ENCODE assay signal across 8 cellular contexts in genomic region chr17:55717898-55718735, GRCh38. TPM values are rescaled to one million over a fixed set of nuclear protein-coding genes. Genes with fewer than 3 reads are reported as not detected.
A peak's percentile ranks its signal among the peaks of the same experiment; 100 is the strongest.
DNase-seq lines count a peak whose midpoint lies in the region; ATAC-seq and TF ChIP-seq lines count a peak whose summit lies in the region.

No MANE protein-coding gene starts in this region.

- no peaks in the 10 kb centered on the region for H3F3A ChIP-seq in GM23338 (replicated peaks; ENCODE audit: low read depth)

- no peaks in the 10 kb centered on the region for H3K4me1 ChIP-seq in CD4-positive, alpha-beta memory T cell (ENCODE audit: insufficient read depth, low read length)
- H3K4me1 ChIP-seq in GM23338 (ENCODE audit: insufficient read depth) (peaks cover 18% of the 10 kb centered on the region; the same call in 1 of the 2 replicates), lower lobe of right lung (no peaks in the 10 kb centered on the region)

- no peaks in the 10 kb centered on the region for H3K36me3 Mint-ChIP-seq in CD4-positive, alpha-beta memory T cell
- no peaks in the 10 kb centered on the region for H3K36me3 Mint-ChIP-seq in GM23338 (ENCODE audit: low read depth)

- no peaks in the 10 kb centered on the region for H3K36me3 ChIP-seq in CD4-positive, alpha-beta memory T cell (ENCODE audit: insufficient read depth, low read length)
- H3K36me3 ChIP-seq in GM23338 (ENCODE audit: insufficient read depth) (no peaks in the 10 kb centered on the region), lower lobe of right lung (peaks cover 9% of the 10 kb centered on the region)

- no peak overlapping the region for H3K4me3 ChIP-seq in CD4-positive, alpha-beta memory T cell (ENCODE audit: low read length in 2 of 2)
- no peak overlapping the region for H3K4me3 ChIP-seq in GM23338
- no peak overlapping the region for H3K4me3 ChIP-seq in lower lobe of right lung

- CTCF ChIA-PET in CD4-positive, alpha-beta memory T cell (lab: Charles Lee; ENCODE audit: partially characterized antibody), result interaction anchor here (0.7 to 5.3 kb wide), 25 partner anchors 8 to 370 kb away, joined by 3 to 58 read pairs (median 4); no protein-coding TSS in a partner anchor

- POLR2A ChIA-PET in CD4-positive, alpha-beta memory T cell (lab: Charles Lee; ENCODE audit: partially characterized antibody), result interaction anchor here (1.2 kb wide), 1 partner anchor 191 kb away, joined by 3 read pairs; no protein-coding TSS in a partner anchor

- H3K4me2 ChIP-seq in GM23338, result peak overlapping the region; percentile 50; the same call in 1 of the 2 replicates

- ATAC-seq in GM23338 (peak; percentile 84), lower lobe of right lung (peak; percentile 63 to 67)

- no peak overlapping the region for H3K27ac Mint-ChIP-seq in CD4-positive, alpha-beta memory T cell
- H3K27ac Mint-ChIP-seq in GM23338, result 0 out of 2 replicates have a peak overlapping the region, but pooled peaks have one; percentile 64

- H3K9me3 Mint-ChIP-seq in CD4-positive, alpha-beta memory T cell, result no peaks in the 10 kb centered on the region
- H3K9me3 Mint-ChIP-seq in GM23338, result no peaks in the 10 kb centered on the region

- H3K4me1 Mint-ChIP-seq in CD4-positive, alpha-beta memory T cell, result no peaks in the 10 kb centered on the region
- H3K4me1 Mint-ChIP-seq in GM23338, result peaks cover 21% of the 10 kb centered on the region

- no peaks in the 10 kb centered on the region for H4K20me1 ChIP-seq in GM23338 (replicated peaks; ENCODE audit: insufficient read depth)

- H3K27ac ChIP-seq in CD4-positive, alpha-beta memory T cell (ENCODE audit: low read depth, low read length), result no peak overlapping the region
- no peak overlapping the region for H3K27ac ChIP-seq in GM23338 (ENCODE audit: low read depth)
- H3K27ac ChIP-seq in lower lobe of right lung, result peak overlapping the region; percentile 80

- TF ChIP-seq CTCF in GM23338 (conservative IDR thresholded peaks at IDR 0.05; ENCODE audit: low read depth in 2 of 2) (peak; percentile 70 to 91), lower lobe of right lung (IDR thresholded peaks at IDR 0.05) (peak; percentile 79)

- intact Hi-C loops in CD4-positive, alpha-beta memory T cell (cut with micrococcal nuclease), result loop anchor here (1.0 to 5.0 kb wide), 3 partner anchors 141 to 192 kb away; no protein-coding TSS in a partner anchor
- intact Hi-C loops in lower lobe of right lung (cut with DNase I), result loop anchor here (5.0 kb wide), 1 partner anchor 191 kb away; no protein-coding TSS in a partner anchor

- DNase-seq in CD4-positive, alpha-beta memory T cell, result peak; percentile 38 to 54 (median 39)
- peak; percentile 92 for DNase-seq in GM23338 (ENCODE audit: low spot score)
- DNase-seq in NCI-H460 (ENCODE audit: extremely low read depth, low read depth), result peak; percentile 81
- DNase-seq in activated CD4-positive, alpha-beta T cell treated with anti-CD3 and anti-CD28 coated beads for 48 hours, result peak; percentile 81
- DNase-seq in dermis blood vessel endothelial cell, result peak; percentile 84
- peak; percentile 77 for DNase-seq in lower lobe of right lung
- peak; percentile 24 to 50 (median 49) for DNase-seq in stimulated activated CD4-positive, alpha-beta T cell treated with anti-CD3 and anti-CD28 coated beads, TNF-alpha, amount 100 ng/mL, for 48 hours (ENCODE audit: low read depth in 3 of 3)
- DNase-seq in cerebellum (ENCODE audit: low spot score), result no peak

- no peaks in the 10 kb centered on the region for H3K79me2 ChIP-seq in GM23338 (replicated peaks; ENCODE audit: insufficient read depth)

- 0 out of 2 replicates have a peak overlapping the region, but pooled peaks have one; percentile 5 for H2AFZ ChIP-seq in GM23338

- no peaks in the 10 kb centered on the region for H3K9me2 ChIP-seq in GM23338 (ENCODE audit: insufficient read depth)

- H3K27me3 ChIP-seq in CD4-positive, alpha-beta memory T cell (ENCODE audit: insufficient read depth, low read length), result no peaks in the 10 kb centered on the region
- H3K27me3 ChIP-seq in GM23338 (ENCODE audit: insufficient read depth) (no peaks in the 10 kb centered on the region), lower lobe of right lung (ENCODE audit: low read depth) (no peaks in the 10 kb centered on the region)

- H3K27me3 Mint-ChIP-seq in CD4-positive, alpha-beta memory T cell, result peaks cover 17 to 21% of the 10 kb centered on the region in 2 donors
- no peaks in the 10 kb centered on the region for H3K27me3 Mint-ChIP-seq in GM23338 (ENCODE audit: insufficient read depth, low read depth, poor library complexity)

- no peaks in the 10 kb centered on the region for H3K9me3 ChIP-seq in CD4-positive, alpha-beta memory T cell (ENCODE audit: control insufficient read depth in 1 of 2, low read length in 2 of 2)
- H3K9me3 ChIP-seq in lower lobe of right lung, result no peaks in the 10 kb centered on the region

- H3K4me3 Mint-ChIP-seq in CD4-positive, alpha-beta memory T cell, result no peak overlapping the region
- no peak overlapping the region for H3K4me3 Mint-ChIP-seq in GM23338

TF ChIP-seq in GM23338, 12 proteins besides CTCF, POLR2A, EP300 and RAD21:
- TF ChIP-seq ZNF462 (CRISPR knock-in tag; IDR thresholded peaks at IDR 0.05), result no peak
- TF ChIP-seq EZH2 (IDR thresholded peaks at IDR 0.05; ENCODE audit: low read depth, unreplicated experiment), result no peak

RNA-seq across cellular contexts. Expression of gene TMEM100, which starts 4.5 kb away (rescaled TPM):
- total RNA-seq in CD4-positive, alpha-beta memory T cell, result not detected
- polyA plus RNA-seq in CD4-positive, alpha-beta memory T cell, result not detected
- 0.10 TPM in 1 of 2 replicates, not detected in the other for total RNA-seq in GM23338 (2014; rRNA removed; shearing (Covaris generic))
- 0.52 and 0.73 TPM in 2 replicates for polyA plus RNA-seq in GM23338 (2016; fragmentation: Nextera tagmentation; extraction: Ambion mirVana)
- total RNA-seq in NCI-H460 (2014; rRNA removed; shearing (Covaris generic)), result 43.0 and 49.6 TPM in 2 replicates
- polyA plus RNA-seq in NCI-H460 (2014; cell fraction: nucleus; rRNA removed), result 14.3 and 23.2 TPM in 2 replicates
- total RNA-seq in dermis blood vessel endothelial cell (7.3 and 8.0 TPM in 2 replicates), lower lobe of right lung (443 TPM), cerebellum (11.0 TPM)

RNA-seq across cellular contexts. Expression of gene PCTP, which starts 32.7 kb away (rescaled TPM):
- 1 to 10 TPM; 2.7 to 3.3 TPM for total RNA-seq in CD4-positive, alpha-beta memory T cell
- 1 to 10 TPM; 2.3 to 4.7 TPM for polyA plus RNA-seq in CD4-positive, alpha-beta memory T cell
- 12.3 and 18.0 TPM in 2 replicates for total RNA-seq in GM23338 (2014; rRNA removed; shearing (Covaris generic))
- polyA plus RNA-seq in GM23338 (2016; fragmentation: Nextera tagmentation; extraction: Ambion mirVana), result 6.4 and 6.9 TPM in 2 replicates
- total RNA-seq in NCI-H460 (2014; rRNA removed; shearing (Covaris generic)), result 19.8 and 19.9 TPM in 2 replicates
- 14.8 and 15.8 TPM in 2 replicates for polyA plus RNA-seq in NCI-H460 (2014; cell fraction: nucleus; rRNA removed)
- total RNA-seq in dermis blood vessel endothelial cell (40.2 and 44.1 TPM in 2 replicates), lower lobe of right lung (28.1 TPM), cerebellum (9.1 TPM)
